ENCODE assay signal across 8 cellular contexts in the genomic region with DNA sequence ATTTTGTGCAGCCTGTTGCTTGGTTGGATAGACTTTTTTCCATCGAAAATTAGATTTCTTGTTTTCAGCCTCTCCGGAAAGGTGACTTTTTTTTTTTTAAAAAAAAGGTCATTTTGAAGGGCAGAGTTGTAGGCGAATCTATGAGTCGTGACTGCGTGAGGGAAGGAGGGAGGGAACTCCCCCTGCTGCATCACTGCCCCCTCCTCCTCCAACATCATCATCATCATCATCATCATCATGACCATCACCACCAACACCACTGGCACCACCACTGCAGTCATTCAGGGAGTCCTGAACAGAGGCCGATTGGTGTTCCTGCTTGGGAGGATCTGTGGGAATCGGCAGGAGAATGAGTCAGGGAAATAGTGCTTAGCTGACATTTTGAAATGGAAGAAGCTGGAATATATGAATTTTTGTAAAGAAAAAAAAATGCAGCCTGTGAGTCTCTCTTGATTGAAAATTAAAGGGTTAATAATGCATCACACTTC. TPM values are rescaled to one million over a fixed set of nuclear protein-coding genes. Genes with fewer than 3 reads are reported as not detected.
DNase-seq lines count a peak whose midpoint lies in the region; ATAC-seq and TF ChIP-seq lines count a peak whose summit lies in the region.

No MANE protein-coding gene starts in this region.

- TSS peak; percentile 26 for BruUV-seq in Calu3 (replicated peaks; lab: Mats Ljungman, UMichigan)

- H3K9me3 Mint-ChIP-seq in Calu3 (ENCODE audit: low read depth, unreplicated experiment) = no peaks in the 10 kb centered on the region

- H3K27ac Mint-ChIP-seq in Calu3 (ENCODE audit: unreplicated experiment) = no peak overlapping the region

- no peak for DNase-seq in Calu3
- peak; percentile 66 for DNase-seq in NCI-H526 treated with DMSO at 0.1 percent for 48 hours (lab: John Stamatoyannopoulos, UW)
- DNase-seq in coronary artery (ENCODE audit: low spot score) = no peak
- DNase-seq in uterus = no peak
- DNase-seq in superior temporal gyrus (ENCODE audit: extremely low spot score) = no peak

- CTCF ChIA-PET in Calu3 (lab: Charles Lee) = interaction anchor here (0.8 to 5.0 kb wide), 7 partner anchors 11 to 504 kb away, joined by 3 to 34 read pairs (median 3); no protein-coding TSS in a partner anchor

- H3K4me1 ChIP-seq in mucosa of stomach (ENCODE audit: control insufficient read depth, insufficient read depth, low read length) (peaks cover 34% of the 10 kb centered on the region), uterus (no peaks in the 10 kb centered on the region)

- ATAC-seq in HG02798 (IDR thresholded peaks at IDR 0.05; ENCODE audit: poor library complexity, unreplicated experiment) (no peak), HG03025 (IDR thresholded peaks at IDR 0.05; ENCODE audit: low FRiP score, unreplicated experiment) (no peak)

- no peak for TF ChIP-seq POLR2A in uterus (IDR thresholded peaks at IDR 0.05)

- H3K4me1 Mint-ChIP-seq in Calu3 (ENCODE audit: low read depth, unreplicated experiment) = peaks cover 42% of the 10 kb centered on the region

- H3K27me3 ChIP-seq in mucosa of stomach (ENCODE audit: control insufficient read depth, insufficient read depth, low read length) = no peaks in the 10 kb centered on the region
- no peaks in the 10 kb centered on the region for H3K27me3 ChIP-seq in uterus

- TF ChIP-seq CTCF in Calu3 (IDR thresholded peaks at IDR 0.05; ENCODE audit: unreplicated experiment) (no peak), coronary artery (IDR thresholded peaks at IDR 0.05) (no peak), uterus (IDR thresholded peaks at IDR 0.05) (no peak)

- no peaks in the 10 kb centered on the region for H3K27me3 Mint-ChIP-seq in Calu3 (ENCODE audit: unreplicated experiment)

- H3K4me3 Mint-ChIP-seq in Calu3 (ENCODE audit: low read depth, unreplicated experiment) = peak overlapping the region; percentile 91

- peak overlapping the region; percentile 80 to 90 for H3K27ac ChIP-seq in coronary artery
- peak overlapping the region; percentile 82 to 84 for H3K27ac ChIP-seq in uterus

- peak overlapping the region; percentile 85 for H3K4me3 ChIP-seq in coronary artery
- H3K4me3 ChIP-seq in mucosa of stomach (ENCODE audit: low read length) = peak overlapping the region; percentile 96
- H3K4me3 ChIP-seq in uterus = peak overlapping the region; percentile 56 to 58

- H3K9me3 ChIP-seq in mucosa of stomach (ENCODE audit: control insufficient read depth, low read length) (no peaks in the 10 kb centered on the region), uterus (no peaks in the 10 kb centered on the region)

- H3K36me3 ChIP-seq in mucosa of stomach (ENCODE audit: control insufficient read depth, insufficient read depth, low read length) (no peaks in the 10 kb centered on the region), uterus (no peaks in the 10 kb centered on the region)

- H3K9ac ChIP-seq in mucosa of stomach (ENCODE audit: low read length) = peak overlapping the region; percentile 95

- intact Hi-C loops in Calu3 (cut with micrococcal nuclease; ENCODE audit: unreplicated experiment) = loop anchor here (2.0 to 10.0 kb wide), 5 partner anchors 60 to 503 kb away; no protein-coding TSS in a partner anchor
- intact Hi-C loops in uterus (cut with DNase I; ENCODE audit: low total_unique reads) = no loop called here

- H3K36me3 Mint-ChIP-seq in Calu3 (ENCODE audit: insufficient read depth, unreplicated experiment) = peaks cover 85% of the 10 kb centered on the region

RNA-seq across cellular contexts. Expression of a gene that starts 1.2 kb away (rescaled TPM):
- 621 and 626 TPM in 2 replicates for total RNA-seq in Calu3 (2022)
- 100 to 1,000 TPM in 3 of 4 donors, 10 to 100 TPM in 1; 52.6 to 210 (median 111) TPM for total RNA-seq in uterus
